Comparison of ENCODE assay signal across 14 cellular contexts in genomic region chr5:83919071-83920041, GRCh38.
DNase-seq lines count a peak whose midpoint lies in the region; ATAC-seq and TF ChIP-seq lines count a peak whose summit lies in the region.
"Had no signal": no experiment of that assay in that cellular context is flagged by ENCODE, and none has a peak within 500 bp of the region (broad histone marks: within the 10 kb centered on the region; RNA-seq: fewer than 3 reads in every experiment).

No MANE protein-coding gene starts in this region.

- no peaks in the 10 kb centered on the region for H4K20me1 ChIP-seq in osteoblast (ENCODE audit: insufficient read depth, low read length)

- in situ Hi-C loops in G401 (cut with HindIII; ENCODE audit: low sequenced_read_pairs): no loop called here

- H3K4me2 ChIP-seq in osteoblast (ENCODE audit: insufficient read depth, low read length): peak overlapping the region; percentile 14

- H3K36me3 ChIP-seq in adipocyte (ENCODE audit: control insufficient read depth, insufficient read depth, low read length, severe bottlenecking): no peaks in the 10 kb centered on the region
- H3K36me3 ChIP-seq in osteoblast (ENCODE audit: insufficient read depth, low read length): no peaks in the 10 kb centered on the region
- no peaks in the 10 kb centered on the region for H3K36me3 ChIP-seq in ascending aorta
- H3K36me3 ChIP-seq: adrenal gland, upper lobe of left lung had no signal

- intact Hi-C loops in ascending aorta (cut with DNase I): loop anchor here (10.0 kb wide), 2 partner anchors 335 to 465 kb away; partner anchors contain the start of gene EDIL3

- H3K9me3 ChIP-seq in adipocyte (ENCODE audit: control insufficient read depth, low read length) (no peaks in the 10 kb centered on the region), osteoblast (ENCODE audit: low read depth, low read length) (no peaks in the 10 kb centered on the region), ascending aorta (no peaks in the 10 kb centered on the region)
- H3K9me3 ChIP-seq: adrenal gland, upper lobe of left lung had no signal

- TF ChIP-seq CTCF in osteoblast (IDR thresholded peaks at IDR 0.05; ENCODE audit: extremely low read depth, low read depth, low read length): no peak
- no peak for TF ChIP-seq CTCF in ascending aorta (IDR thresholded peaks at IDR 0.05)

- ATAC-seq in GM19468 (IDR thresholded peaks at IDR 0.05; ENCODE audit: extremely low read depth, unreplicated experiment) (peak; percentile 70), HG03575 (IDR thresholded peaks at IDR 0.05; ENCODE audit: extremely low read depth, insufficient number of reproducible peaks, low FRiP score, unreplicated experiment) (peak; percentile 79)
- ATAC-seq: activated CD8-positive, alpha-beta T cell treated with anti-CD3 and anti-CD28 coated beads, Interleukin-2, amount 10 ng/mL, durations not matched to agents 7 days and 5 days; esophagus mucosa had no signal

- no peak overlapping the region for H3K9ac ChIP-seq in adipocyte (ENCODE audit: low read length)

- H3K4me3 ChIP-seq in adipocyte (ENCODE audit: low read length) (no peak overlapping the region), osteoblast (ENCODE audit: insufficient read depth, low read length) (no peak overlapping the region), ascending aorta (no peak overlapping the region)
- H3K4me3 ChIP-seq: adrenal gland, upper lobe of left lung had no signal

- peak; percentile 46 for DNase-seq in adipocyte (ENCODE audit: low read depth)
- DNase-seq in osteoblast (ENCODE audit: insufficient read length, low spot score, missing footprints): no peak
- DNase-seq in ascending aorta (ENCODE audit: low spot score in 2 of 2): no peak
- no peak for DNase-seq in stimulated activated CD4-positive, alpha-beta T cell treated with anti-CD3 and anti-CD28 coated beads, Interleukin-1b, Interleukin-23, amount 100 ng/mL, for 48 hours
- no peak for DNase-seq in G401 (ENCODE audit: low spot score)
- DNase-seq in mucosa of gallbladder (ENCODE audit: low spot score): no peak
- DNase-seq: activated CD8-positive, alpha-beta T cell treated with anti-CD3 and anti-CD28 coated beads, Interleukin-2, amount 10 ng/mL, durations not matched to agents 7 days and 5 days; adrenal gland; NCI-H2171 treated with DMSO at 0.1 percent for 48 hours; SIG-M5; upper lobe of left lung had no signal

- H3K4me1 ChIP-seq in adipocyte (ENCODE audit: control insufficient read depth, insufficient read depth, low read length) (no peaks in the 10 kb centered on the region), osteoblast (ENCODE audit: insufficient read depth, low read length) (peaks cover 40% of the 10 kb centered on the region), ascending aorta (peaks cover 0 to 8% of the 10 kb centered on the region in 2 donors)
- H3K4me1 ChIP-seq: upper lobe of left lung had no signal

- H3K27me3 ChIP-seq in adipocyte (replicated peaks; ENCODE audit: control insufficient read depth, insufficient read depth, low read length) (no peaks in the 10 kb centered on the region), osteoblast (ENCODE audit: insufficient read depth, low read length) (no peaks in the 10 kb centered on the region), ascending aorta (no peaks in the 10 kb centered on the region)
- H3K27me3 ChIP-seq: adrenal gland, upper lobe of left lung had no signal

- H3K79me2 ChIP-seq in osteoblast (ENCODE audit: insufficient read depth, low read length): no peaks in the 10 kb centered on the region

- H3K27ac ChIP-seq in osteoblast (ENCODE audit: low read depth, low read length) (peak overlapping the region; percentile 12), ascending aorta (no peak overlapping the region)
- H3K27ac ChIP-seq: upper lobe of left lung had no signal

- peak overlapping the region; percentile 11 for H2AFZ ChIP-seq in osteoblast (ENCODE audit: low read length)
